8 cellular contexts compared by ENCODE assay signal in genomic region chr11:5683636-5684387, GRCh38. TPM values are rescaled to one million over a fixed set of nuclear protein-coding genes. Genes with fewer than 3 reads are reported as not detected.
DNase-seq lines count a peak whose midpoint lies in the region; ATAC-seq and TF ChIP-seq lines count a peak whose summit lies in the region.
"Not testable (repeated sequence)": the region's sequence is repeated elsewhere in the genome, so short reads cannot be mapped to it uniquely, and the experiment has no call there.

No MANE protein-coding gene starts in this region.

- ATAC-seq in HG03045 (IDR thresholded peaks at IDR 0.05; ENCODE audit: unreplicated experiment), result peak; percentile 1
- ATAC-seq in effector memory CD8-positive, alpha-beta T cell (replicated peaks), result peak; percentile 11

- H3K9ac ChIP-seq in BLaER1 treated with 17β-estradiol and CSF1 and Interleukin-3, amounts not matched to agents 10 nM and 100 nM, result peak overlapping the region; percentile 72 to 83 (median 79)
- peak overlapping the region; percentile 79 for H3K9ac ChIP-seq in trophoblast cell (ENCODE audit: low read length)
- peak overlapping the region; percentile 64 to 99 (median 90) for H3K9ac ChIP-seq in subcutaneous abdominal adipose tissue (ENCODE audit: low read length in 5 of 5)

- peak overlapping the region; percentile 80 for H3K4ac ChIP-seq in trophoblast cell (ENCODE audit: low read depth, low read length)

- peak overlapping the region; percentile 55 for H4K91ac ChIP-seq in trophoblast cell (ENCODE audit: low read depth, low read length)

- H3K4me1 ChIP-seq in BLaER1 treated with 17β-estradiol and CSF1 and Interleukin-3, amounts not matched to agents 10 nM and 100 nM, result peaks cover 10 to 31% (median 14%) of the 10 kb centered on the region in 10 experiments
- not testable (repeated sequence) for H3K4me1 ChIP-seq in trophoblast cell (ENCODE audit: control insufficient read depth in 1 of 2, insufficient read depth in 2 of 2, low read length in 2 of 2)
- peaks cover 10 to 23% (median 13%) of the 10 kb centered on the region in 5 donors for H3K4me1 ChIP-seq in subcutaneous abdominal adipose tissue (ENCODE audit: control insufficient read depth in 5 of 5, insufficient read depth in 5 of 5, low read length in 5 of 5)

- H3K14ac ChIP-seq in trophoblast cell (ENCODE audit: low read length), result not testable (repeated sequence)

- peak overlapping the region; percentile 55 to 89 (median 82) for H3K27ac ChIP-seq in BLaER1 treated with 17β-estradiol and CSF1 and Interleukin-3, amounts not matched to agents 10 nM and 100 nM
- H3K27ac ChIP-seq in trophoblast cell (ENCODE audit: low read depth, low read length) (peak overlapping the region; percentile 93), subcutaneous abdominal adipose tissue (ENCODE audit: low read depth, low read length) (peak overlapping the region; percentile 95)

- peak overlapping the region; percentile 80 to 97 (median 94) for H3K4me2 ChIP-seq in BLaER1 treated with 17β-estradiol and CSF1 and Interleukin-3, amounts not matched to agents 10 nM and 100 nM
- peak overlapping the region; percentile 94 for H3K4me2 ChIP-seq in trophoblast cell (ENCODE audit: low read length)

- H3K9me3 Mint-ChIP-seq in T-helper 1 cell treated with Interleukin-12 subunit alpha and Interleukin-12 subunit beta and Interleukin-4 antibody, amounts not matched to agents 30 μg/mL and 1 μg/mL, for 36 hours; activated naive CD4-positive, alpha-beta T cell treated with anti-CD3 and anti-CD28 coated beads, Interleukin-2, amount 10 ng/mL, durations not matched to agents 7 days and 5 days; effector memory CD8-positive, alpha-beta T cell: not testable (repeated sequence)

- not testable (repeated sequence) for H4K8ac ChIP-seq in trophoblast cell (ENCODE audit: low read depth, low read length)

- H3K4me1 Mint-ChIP-seq in T-helper 1 cell treated with Interleukin-12 subunit alpha and Interleukin-12 subunit beta and Interleukin-4 antibody, amounts not matched to agents 30 μg/mL and 1 μg/mL, for 36 hours (ENCODE audit: low read depth), result peaks cover 41% of the 10 kb centered on the region
- H3K4me1 Mint-ChIP-seq in activated naive CD4-positive, alpha-beta T cell treated with anti-CD3 and anti-CD28 coated beads, Interleukin-2, amount 10 ng/mL, durations not matched to agents 7 days and 5 days, result peaks cover 54% of the 10 kb centered on the region
- peaks cover 21 to 44% of the 10 kb centered on the region in 2 donors for H3K4me1 Mint-ChIP-seq in effector memory CD8-positive, alpha-beta T cell (ENCODE audit: low read depth in 2 of 2)

- not testable (repeated sequence) for H3K79me2 ChIP-seq in trophoblast cell (ENCODE audit: control insufficient read depth, insufficient read depth, low read length, poor library complexity)

- H3K23ac ChIP-seq in trophoblast cell (ENCODE audit: low read length), result not testable (repeated sequence)

- H3K27me3 ChIP-seq in BLaER1 treated with 17β-estradiol and CSF1 and Interleukin-3, amounts not matched to agents 10 nM and 100 nM; kidney epithelial cell (ENCODE audit: control insufficient read depth, insufficient read depth, low read length); trophoblast cell (ENCODE audit: insufficient read depth, low read length); subcutaneous abdominal adipose tissue (ENCODE audit: control insufficient read depth in 5 of 5, insufficient read depth in 4 of 5, low read length in 5 of 5): not testable (repeated sequence)

- H3K36me3 Mint-ChIP-seq in T-helper 1 cell treated with Interleukin-12 subunit alpha and Interleukin-12 subunit beta and Interleukin-4 antibody, amounts not matched to agents 30 μg/mL and 1 μg/mL, for 36 hours (ENCODE audit: low read depth), result peaks cover 21% of the 10 kb centered on the region
- peaks cover 24% of the 10 kb centered on the region for H3K36me3 Mint-ChIP-seq in activated naive CD4-positive, alpha-beta T cell treated with anti-CD3 and anti-CD28 coated beads, Interleukin-2, amount 10 ng/mL, durations not matched to agents 7 days and 5 days
- H3K36me3 Mint-ChIP-seq in effector memory CD8-positive, alpha-beta T cell (ENCODE audit: insufficient read depth), result peaks cover 22% of the 10 kb centered on the region

- peak; percentile 57 for DNase-seq in activated naive CD4-positive, alpha-beta T cell treated with anti-CD3 and anti-CD28 coated beads, Interleukin-2, amount 10 ng/mL, durations not matched to agents 7 days and 5 days
- DNase-seq in effector memory CD8-positive, alpha-beta T cell, result peak; percentile 19 to 44 (median 30)
- DNase-seq in kidney epithelial cell (ENCODE audit: low read depth); trophoblast cell: not testable (repeated sequence)

- peaks cover 15 to 35% (median 30%) of the 10 kb centered on the region in 11 experiments for H3K36me3 ChIP-seq in BLaER1 treated with 17β-estradiol and CSF1 and Interleukin-3, amounts not matched to agents 10 nM and 100 nM
- H3K36me3 ChIP-seq in kidney epithelial cell (ENCODE audit: control insufficient read depth, insufficient read depth, low read length); trophoblast cell (ENCODE audit: control insufficient read depth in 1 of 2, insufficient read depth in 2 of 2, low read length in 2 of 2): not testable (repeated sequence)
- H3K36me3 ChIP-seq in subcutaneous abdominal adipose tissue (ENCODE audit: control insufficient read depth in 5 of 5, insufficient read depth in 5 of 5, low read length in 5 of 5), result peaks cover under 1 to 16% (median 12%) of the 10 kb centered on the region in 5 donors

- not testable (repeated sequence) for H3K79me1 ChIP-seq in trophoblast cell (ENCODE audit: low read length)

- H2AFZ ChIP-seq in trophoblast cell (ENCODE audit: insufficient read depth, low read length, poor library complexity), result not testable (repeated sequence)

- H3K27me3 Mint-ChIP-seq in T-helper 1 cell treated with Interleukin-12 subunit alpha and Interleukin-12 subunit beta and Interleukin-4 antibody, amounts not matched to agents 30 μg/mL and 1 μg/mL, for 36 hours (ENCODE audit: low read depth); activated naive CD4-positive, alpha-beta T cell treated with anti-CD3 and anti-CD28 coated beads, Interleukin-2, amount 10 ng/mL, durations not matched to agents 7 days and 5 days; effector memory CD8-positive, alpha-beta T cell: not testable (repeated sequence)

- WGBS in trophoblast cell (ENCODE audit: extremely low coverage, insufficient coverage, insufficient read length), result no CpG with 5 or more reads among the region's 15 CpGs

- H2AK5ac ChIP-seq in trophoblast cell (ENCODE audit: low read length), result not testable (repeated sequence)

- H2BK5ac ChIP-seq in trophoblast cell (ENCODE audit: low read depth, low read length, poor library complexity), result not testable (repeated sequence)

- H4K12ac ChIP-seq in trophoblast cell (ENCODE audit: low read depth, low read length), result not testable (repeated sequence)

- TF ChIP-seq CTCF in kidney epithelial cell (IDR thresholded peaks at IDR 0.05; ENCODE audit: insufficient read depth, low read length, poor library complexity, severe bottlenecking), result not testable (repeated sequence)

- peak overlapping the region; percentile 58 to 75 (median 66) for H3K4me3 ChIP-seq in BLaER1 treated with 17β-estradiol and CSF1 and Interleukin-3, amounts not matched to agents 10 nM and 100 nM
- H3K4me3 ChIP-seq in kidney epithelial cell (ENCODE audit: low read depth, low read length) (peak overlapping the region; percentile 49), subcutaneous abdominal adipose tissue (ENCODE audit: low read depth in 1 of 5, low read length in 5 of 5) (peak overlapping the region; percentile 67 to 84 (median 77))
- H3K4me3 ChIP-seq in trophoblast cell (ENCODE audit: low read depth, low read length), result not testable (repeated sequence)

- not testable (repeated sequence) for H3K18ac ChIP-seq in trophoblast cell (ENCODE audit: low read length)

- H2BK12ac ChIP-seq in trophoblast cell (ENCODE audit: low read length), result not testable (repeated sequence)

- CTCF ChIA-PET in activated naive CD4-positive, alpha-beta T cell treated with anti-CD3 and anti-CD28 coated beads, Interleukin-2, amount 10 ng/mL, durations not matched to agents 7 days and 5 days (lab: Charles Lee), result interaction anchor here (0.8 to 2.1 kb wide), 11 partner anchors 11 to 679 kb away, joined by 3 to 12 read pairs (median 6); no protein-coding TSS in a partner anchor

- peak overlapping the region; percentile 30 for H2BK120ac ChIP-seq in trophoblast cell (ENCODE audit: insufficient read depth, low read length, poor library complexity)

- H3K9me3 ChIP-seq in BLaER1 treated with 17β-estradiol and CSF1 and Interleukin-3, amounts not matched to agents 10 nM and 100 nM (replicated peaks in 1 of 11), result peaks cover 0 to 22% (median 9%) of the 10 kb centered on the region in 11 experiments; a peak in 17 of 22 replicates
- not testable (repeated sequence) for H3K9me3 ChIP-seq in trophoblast cell (ENCODE audit: insufficient read depth, low read depth, low read length); subcutaneous abdominal adipose tissue (ENCODE audit: control insufficient read depth in 5 of 5, low read length in 5 of 5)

- H3K4me3 Mint-ChIP-seq in T-helper 1 cell treated with Interleukin-12 subunit alpha and Interleukin-12 subunit beta and Interleukin-4 antibody, amounts not matched to agents 30 μg/mL and 1 μg/mL, for 36 hours, result peak overlapping the region; percentile 98
- H3K4me3 Mint-ChIP-seq in activated naive CD4-positive, alpha-beta T cell treated with anti-CD3 and anti-CD28 coated beads, Interleukin-2, amount 10 ng/mL, durations not matched to agents 7 days and 5 days, result peak overlapping the region; percentile 85
- H3K4me3 Mint-ChIP-seq in effector memory CD8-positive, alpha-beta T cell, result peak overlapping the region; percentile 88

- peak overlapping the region; percentile 98 for H3K27ac Mint-ChIP-seq in T-helper 1 cell treated with Interleukin-12 subunit alpha and Interleukin-12 subunit beta and Interleukin-4 antibody, amounts not matched to agents 30 μg/mL and 1 μg/mL, for 36 hours
- H3K27ac Mint-ChIP-seq in activated naive CD4-positive, alpha-beta T cell treated with anti-CD3 and anti-CD28 coated beads, Interleukin-2, amount 10 ng/mL, durations not matched to agents 7 days and 5 days, result peak overlapping the region; percentile 90
- H3K27ac Mint-ChIP-seq in effector memory CD8-positive, alpha-beta T cell, result peak overlapping the region; percentile 95 to 96

- H4K20me1 ChIP-seq in BLaER1 treated with 17β-estradiol and CSF1 and Interleukin-3, amounts not matched to agents 10 nM and 100 nM, result peaks cover 0 to 30% (median 0%) of the 10 kb centered on the region in 11 experiments; a peak in 4 of 22 replicates

RNA-seq across cellular contexts. Expression of gene TRIM5, which starts 1.1 kb away (rescaled TPM):
- total RNA-seq in kidney epithelial cell, result 25.9 and 29.0 TPM in 2 replicates
- 41.2 and 42.4 TPM in 2 replicates for polyA plus RNA-seq in trophoblast cell (2013)

RNA-seq across cellular contexts. Expression of gene TRIM22, which starts 5.8 kb away (rescaled TPM):
- 18.0 and 23.4 TPM in 2 replicates for total RNA-seq in kidney epithelial cell
- 2.1 and 2.4 TPM in 2 replicates for polyA plus RNA-seq in trophoblast cell (2013)

RNA-seq across cellular contexts. Expression of gene OR56B1, which starts 52.4 kb away (rescaled TPM):
- total RNA-seq in kidney epithelial cell, result not detected in 2 replicates
- not detected in 2 replicates for polyA plus RNA-seq in trophoblast cell (2013)

RNA-seq across cellular contexts. Expression of gene TRIM34, which starts 59.0 kb away (rescaled TPM):
- 4.5 and 4.9 TPM in 2 replicates for total RNA-seq in kidney epithelial cell
- polyA plus RNA-seq in trophoblast cell (2013), result 7.3 and 8.8 TPM in 2 replicates
